11 cellular contexts compared by ENCODE assay signal in genomic region chr10:3452234-3452633, GRCh38.
DNase-seq lines count a peak whose midpoint lies in the region; ATAC-seq and TF ChIP-seq lines count a peak whose summit lies in the region.
"Had no signal": no experiment of that assay in that cellular context is flagged by ENCODE, and none has a peak within 500 bp of the region (broad histone marks: within the 10 kb centered on the region; RNA-seq: fewer than 3 reads in every experiment).

No MANE protein-coding gene starts in this region.

- no peaks in the 10 kb centered on the region for H3K9me3 Mint-ChIP-seq in neural crest cell

- no peak overlapping the region for H3K27ac Mint-ChIP-seq in neural crest cell (ENCODE audit: unreplicated experiment)

- DNase-seq in AG08396 (ENCODE audit: low spot score) (peak; percentile 61), RWPE2 (ENCODE audit: low spot score) (no peak), fibroblast of pulmonary artery (ENCODE audit: low read depth) (peak; percentile 91), neural crest cell (ENCODE audit: low read depth, low spot score) (no peak), NCI-H128 (lab: John Stamatoyannopoulos, UW; ENCODE audit: unreplicated experiment) (no peak), HUDEP-2 (lab: John Stamatoyannopoulos, UW; ENCODE audit: unreplicated experiment in 76 of 76) (no peak)
- DNase-seq: DMS 273 treated with DMSO at 0.1 percent for 48 hours; effector CD4-positive, alpha-beta T cell; SW 1271 had no signal

- peak overlapping the region; percentile 89 for H3K27ac ChIP-seq in RWPE2 (ENCODE audit: poor library complexity, severe bottlenecking)

- H3K4me1 ChIP-seq in RWPE2 (ENCODE audit: insufficient read depth, poor library complexity, severe bottlenecking), result peaks cover 24% of the 10 kb centered on the region

- H3K36me3 Mint-ChIP-seq in neural crest cell (ENCODE audit: low read depth), result peaks cover 6% of the 10 kb centered on the region

- ATAC-seq in RWPE2 (ENCODE audit: low read depth) (peak; percentile 84), GM18870 (IDR thresholded peaks at IDR 0.05; ENCODE audit: unreplicated experiment) (no peak), HG03520 (IDR thresholded peaks at IDR 0.05; ENCODE audit: unreplicated experiment) (no peak)

- no peaks in the 10 kb centered on the region for H3K36me3 ChIP-seq in RWPE2 (ENCODE audit: low read depth)

- peak; percentile 65 for TF ChIP-seq CTCF in RWPE2 (IDR thresholded peaks at IDR 0.05; ENCODE audit: poor library complexity, severe bottlenecking)
- peak; percentile 72 for TF ChIP-seq CTCF in fibroblast of pulmonary artery (IDR thresholded peaks at IDR 0.05; ENCODE audit: low read length, missing control alignments)
- TF ChIP-seq CTCF in neural crest cell (conservative IDR thresholded peaks at IDR 0.05), result peak; percentile 49

- H3K27me3 Mint-ChIP-seq in neural crest cell (ENCODE audit: low read depth), result no peaks in the 10 kb centered on the region

- no peak overlapping the region for H3K4me3 ChIP-seq in RWPE2 (ENCODE audit: severe bottlenecking)
- H3K4me3 ChIP-seq in fibroblast of pulmonary artery (replicated peaks; ENCODE audit: low read depth, low read length), result peak overlapping the region; percentile 13

- no peaks in the 10 kb centered on the region for H3K27me3 ChIP-seq in RWPE2 (ENCODE audit: insufficient read depth, poor library complexity, severe bottlenecking)

- no peaks in the 10 kb centered on the region for H3K9me3 ChIP-seq in RWPE2 (ENCODE audit: severe bottlenecking)

- no peak overlapping the region for H3K4me3 Mint-ChIP-seq in neural crest cell

- peaks cover 39% of the 10 kb centered on the region for H3K4me1 Mint-ChIP-seq in neural crest cell

Comparison
In these comparisons a context has a peak if more than half of its experiments do, and no peak if none do; other contexts are left out.
1. DNase-seq: peak in AG08396 (single experiment) and fibroblast of pulmonary artery (single experiment); none in RWPE2 (single experiment), neural crest cell (single experiment), NCI-H128 (single experiment) and HUDEP-2 (0 of 76).
2. Peak in every context shown above with its lines, with median percentiles within 50 percentile points of each other: CTCF ChIP-seq.